In genomic region chr10:128835361-128835760, GRCh38 we compare ENCODE assay signal across 8 cellular contexts.
"Had no signal": no experiment of that assay in that cellular context is flagged by ENCODE, and none has a peak within 500 bp of the region (broad histone marks: within the 10 kb centered on the region; RNA-seq: fewer than 3 reads in every experiment).

No MANE protein-coding gene starts in this region.

- H3K4me3 ChIP-seq: GM23338 had no signal

- FAIRE-seq: HepG2, HTR-8/SVneo had no signal

- H3K27ac ChIP-seq: KMS-11 had no signal

- H3K4me2 ChIP-seq: GM23338, KMS-11 had no signal

- H3K9ac ChIP-seq: KMS-11 had no signal

- DNase-seq: H9, HFFc6, Karpas-422, KBM-7 had no signal
